Comparison of ENCODE assay signal across 1 cellular context in the genomic region with DNA sequence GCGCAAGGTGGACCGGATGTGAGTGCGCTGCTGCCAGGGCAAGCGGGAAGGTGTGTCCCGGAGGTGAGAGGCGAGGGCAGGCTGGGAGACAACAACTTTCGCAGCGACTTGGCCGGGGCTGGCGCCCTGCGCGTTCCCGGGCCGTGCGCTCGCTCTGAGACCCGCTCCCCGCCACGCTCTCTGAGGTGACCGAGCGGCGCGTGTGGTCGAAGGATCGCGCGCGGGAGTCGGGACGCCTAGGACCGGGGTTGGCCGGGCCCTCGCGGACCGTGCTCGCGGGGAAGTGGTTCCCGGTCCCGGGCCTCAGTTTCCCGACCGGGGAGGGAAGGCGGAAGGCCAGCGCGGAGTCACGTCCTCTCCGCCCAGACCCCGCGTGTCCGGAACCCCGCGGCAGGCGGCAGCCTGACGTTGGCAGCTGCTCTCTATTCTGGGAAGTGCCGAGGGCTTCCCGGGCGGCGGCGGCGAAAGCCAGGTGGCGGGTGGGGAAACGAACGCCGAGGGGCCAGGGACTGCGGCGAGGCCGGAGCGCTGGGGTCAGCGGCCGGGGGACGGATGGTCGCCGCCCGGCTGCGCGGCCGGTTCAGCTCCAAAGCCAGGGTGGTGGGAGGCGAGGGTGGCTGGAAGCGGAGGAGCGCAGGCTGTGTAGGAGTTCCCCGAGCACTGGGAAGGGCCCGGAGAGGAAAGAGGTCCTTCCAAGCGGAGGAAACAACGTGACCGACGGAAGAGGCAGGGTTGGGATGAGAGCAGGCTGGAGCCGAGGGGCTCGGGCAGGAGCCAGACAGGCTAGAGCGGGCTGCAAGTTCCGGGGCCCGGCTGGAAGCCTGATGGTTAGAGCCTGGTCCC.
TF ChIP-seq lines count a peak whose summit lies in the region.

No MANE protein-coding gene starts in this region.

TF ChIP-seq in HepG2, 621 proteins besides CTCF, POLR2A, EP300 and RAD21 (continued from another document and continues in another):
- TF ChIP-seq, protein P1, sequence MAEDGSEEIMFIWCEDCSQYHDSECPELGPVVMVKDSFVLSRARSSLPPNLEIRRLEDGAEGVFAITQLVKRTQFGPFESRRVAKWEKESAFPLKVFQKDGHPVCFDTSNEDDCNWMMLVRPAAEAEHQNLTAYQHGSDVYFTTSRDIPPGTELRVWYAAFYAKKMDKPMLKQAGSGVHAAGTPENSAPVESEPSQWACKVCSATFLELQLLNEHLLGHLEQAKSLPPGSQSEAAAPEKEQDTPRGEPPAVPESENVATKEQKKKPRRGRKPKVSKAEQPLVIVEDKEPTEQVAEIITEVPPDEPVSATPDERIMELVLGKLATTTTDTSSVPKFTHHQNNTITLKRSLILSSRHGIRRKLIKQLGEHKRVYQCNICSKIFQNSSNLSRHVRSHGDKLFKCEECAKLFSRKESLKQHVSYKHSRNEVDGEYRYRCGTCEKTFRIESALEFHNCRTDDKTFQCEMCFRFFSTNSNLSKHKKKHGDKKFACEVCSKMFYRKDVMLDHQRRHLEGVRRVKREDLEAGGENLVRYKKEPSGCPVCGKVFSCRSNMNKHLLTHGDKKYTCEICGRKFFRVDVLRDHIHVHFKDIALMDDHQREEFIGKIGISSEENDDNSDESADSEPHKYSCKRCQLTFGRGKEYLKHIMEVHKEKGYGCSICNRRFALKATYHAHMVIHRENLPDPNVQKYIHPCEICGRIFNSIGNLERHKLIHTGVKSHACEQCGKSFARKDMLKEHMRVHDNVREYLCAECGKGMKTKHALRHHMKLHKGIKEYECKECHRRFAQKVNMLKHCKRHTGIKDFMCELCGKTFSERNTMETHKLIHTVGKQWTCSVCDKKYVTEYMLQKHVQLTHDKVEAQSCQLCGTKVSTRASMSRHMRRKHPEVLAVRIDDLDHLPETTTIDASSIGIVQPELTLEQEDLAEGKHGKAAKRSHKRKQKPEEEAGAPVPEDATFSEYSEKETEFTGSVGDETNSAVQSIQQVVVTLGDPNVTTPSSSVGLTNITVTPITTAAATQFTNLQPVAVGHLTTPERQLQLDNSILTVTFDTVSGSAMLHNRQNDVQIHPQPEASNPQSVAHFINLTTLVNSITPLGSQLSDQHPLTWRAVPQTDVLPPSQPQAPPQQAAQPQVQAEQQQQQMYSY (CRISPR knock-in tag; IDR thresholded peaks at IDR 0.05): no peak
- TF ChIP-seq ZNF589 (CRISPR knock-in tag; conservative IDR thresholded peaks at IDR 0.05) (no peak), ZNF180 (CRISPR knock-in tag; IDR thresholded peaks at IDR 0.05; ENCODE audit: borderline replicate concordance, low read depth) (no peak), MED13 (CRISPR knock-in tag; IDR thresholded peaks at IDR 0.05) (no peak; the same call in 1 of the 2 replicates), ZNF720 (CRISPR knock-in tag; IDR thresholded peaks at IDR 0.05) (no peak), TBL1XR1 (IDR thresholded peaks at IDR 0.05; ENCODE audit: borderline replicate concordance, low read length, partially characterized antibody) (no peak), ZNF225 (CRISPR knock-in tag; IDR thresholded peaks at IDR 0.05) (peak; percentile 33; the same call in 1 of the 2 replicates), POLR2AphosphoS5 (IDR thresholded peaks at IDR 0.05; ENCODE audit: low read depth, low read length) (no peak), RNF2 (conservative IDR thresholded peaks at IDR 0.05; ENCODE audit: low read depth) (no peak), ZC3H13 (CRISPR knock-in tag; IDR thresholded peaks at IDR 0.05) (peak; percentile 89; the same call in 1 of the 2 replicates), PRPF4 (IDR thresholded peaks at IDR 0.05; ENCODE audit: low read depth, low read length, poor library complexity, severe bottlenecking) (no peak), ZNF101 (CRISPR knock-in tag; IDR thresholded peaks at IDR 0.05; ENCODE audit: borderline replicate concordance, low read depth) (no peak), TP53 (CRISPR knock-in tag; conservative IDR thresholded peaks at IDR 0.05) (no peak), ZNF207 (IDR thresholded peaks at IDR 0.05; ENCODE audit: borderline replicate concordance) (no peak), TCF12 (IDR thresholded peaks at IDR 0.05) (no peak), TCF12 (CRISPR knock-in tag; IDR thresholded peaks at IDR 0.05) (no peak), NONO (IDR thresholded peaks at IDR 0.05) (no peak), NONO (CRISPR knock-in tag; conservative IDR thresholded peaks at IDR 0.05) (peak; percentile 29; the same call in 1 of the 2 replicates), ZNF749 (CRISPR knock-in tag; IDR thresholded peaks at IDR 0.05; ENCODE audit: borderline replicate concordance) (peak; percentile 81; the same call in 1 of the 2 replicates), HDAC2 (CRISPR knock-in tag; IDR thresholded peaks at IDR 0.05) (no peak; the same call in 1 of the 2 replicates), ZMYM4 (CRISPR knock-in tag; IDR thresholded peaks at IDR 0.05) (peak; percentile 35; the same call in 1 of the 2 replicates), ZFP90 (CRISPR knock-in tag; IDR thresholded peaks at IDR 0.05; ENCODE audit: borderline replicate concordance) (no peak), MXI1 (IDR thresholded peaks at IDR 0.05; ENCODE audit: borderline replicate concordance, low read depth, low read length) (no peak), ZNF766 (CRISPR knock-in tag; IDR thresholded peaks at IDR 0.05; ENCODE audit: borderline replicate concordance) (no peak), MAFG (CRISPR knock-in tag; IDR thresholded peaks at IDR 0.05) (no peak), MTF1 (CRISPR knock-in tag; IDR thresholded peaks at IDR 0.05) (no peak; the same call in 1 of the 2 replicates), NFYB (CRISPR knock-in tag; IDR thresholded peaks at IDR 0.05) (no peak), NR2F2 (IDR thresholded peaks at IDR 0.05; ENCODE audit: borderline replicate concordance, low read depth) (no peak), IKZF4 (CRISPR knock-in tag; IDR thresholded peaks at IDR 0.05; ENCODE audit: borderline replicate concordance, low read depth, not compliant biosample characterization) (no peak), ZNF224 (CRISPR knock-in tag; IDR thresholded peaks at IDR 0.05) (no peak), GATAD1 (CRISPR knock-in tag; IDR thresholded peaks at IDR 0.05) (no peak), ZNF350 (CRISPR knock-in tag; IDR thresholded peaks at IDR 0.05; ENCODE audit: borderline replicate concordance, low read depth) (no peak), ELF3 (CRISPR knock-in tag; IDR thresholded peaks at IDR 0.05) (peak; percentile 19; the same call in 1 of the 2 replicates), ZNF292 (CRISPR knock-in tag; IDR thresholded peaks at IDR 0.05; ENCODE audit: borderline replicate concordance, low read depth) (no peak), MED8 (CRISPR knock-in tag; IDR thresholded peaks at IDR 0.05; ENCODE audit: insufficient replicate concordance) (no peak), JUND (CRISPR knock-in tag; IDR thresholded peaks at IDR 0.05) (no peak), ZFYVE20 (CRISPR knock-in tag; IDR thresholded peaks at IDR 0.05; ENCODE audit: borderline replicate concordance, low read depth) (no peak)
- TF ChIP-seq, protein P2, sequence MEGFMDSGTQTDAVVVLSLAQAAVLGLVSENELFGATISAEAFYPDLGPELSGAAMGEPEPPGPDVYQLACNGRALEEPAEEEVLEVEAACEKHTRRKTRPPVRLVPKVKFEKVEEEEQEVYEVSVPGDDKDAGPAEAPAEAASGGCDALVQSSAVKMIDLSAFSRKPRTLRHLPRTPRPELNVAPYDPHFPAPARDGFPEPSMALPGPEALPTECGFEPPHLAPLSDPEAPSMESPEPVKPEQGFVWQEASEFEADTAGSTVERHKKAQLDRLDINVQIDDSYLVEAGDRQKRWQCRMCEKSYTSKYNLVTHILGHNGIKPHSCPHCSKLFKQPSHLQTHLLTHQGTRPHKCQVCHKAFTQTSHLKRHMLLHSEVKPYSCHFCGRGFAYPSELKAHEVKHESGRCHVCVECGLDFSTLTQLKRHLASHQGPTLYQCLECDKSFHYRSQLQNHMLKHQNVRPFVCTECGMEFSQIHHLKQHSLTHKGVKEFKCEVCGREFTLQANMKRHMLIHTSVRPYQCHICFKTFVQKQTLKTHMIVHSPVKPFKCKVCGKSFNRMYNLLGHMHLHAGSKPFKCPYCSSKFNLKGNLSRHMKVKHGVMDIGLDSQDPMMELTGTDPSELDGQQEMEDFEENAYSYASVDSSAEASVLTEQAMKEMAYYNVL (CRISPR knock-in tag; IDR thresholded peaks at IDR 0.05; ENCODE audit: borderline replicate concordance): no peak
- TF ChIP-seq, protein P3, sequence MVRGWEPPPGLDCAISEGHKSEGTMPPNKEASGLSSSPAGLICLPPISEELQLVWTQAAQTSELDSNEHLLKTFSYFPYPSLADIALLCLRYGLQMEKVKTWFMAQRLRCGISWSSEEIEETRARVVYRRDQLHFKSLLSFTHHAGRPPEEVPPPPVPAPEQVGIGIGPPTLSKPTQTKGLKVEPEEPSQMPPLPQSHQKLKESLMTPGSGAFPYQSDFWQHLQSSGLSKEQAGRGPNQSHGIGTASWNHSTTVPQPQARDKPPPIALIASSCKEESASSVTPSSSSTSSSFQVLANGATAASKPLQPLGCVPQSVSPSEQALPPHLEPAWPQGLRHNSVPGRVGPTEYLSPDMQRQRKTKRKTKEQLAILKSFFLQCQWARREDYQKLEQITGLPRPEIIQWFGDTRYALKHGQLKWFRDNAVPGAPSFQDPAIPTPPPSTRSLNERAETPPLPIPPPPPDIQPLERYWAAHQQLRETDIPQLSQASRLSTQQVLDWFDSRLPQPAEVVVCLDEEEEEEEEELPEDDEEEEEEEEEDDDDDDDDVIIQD (CRISPR knock-in tag; IDR thresholded peaks at IDR 0.05; ENCODE audit: low read depth): no peak
- TF ChIP-seq, protein P4, sequence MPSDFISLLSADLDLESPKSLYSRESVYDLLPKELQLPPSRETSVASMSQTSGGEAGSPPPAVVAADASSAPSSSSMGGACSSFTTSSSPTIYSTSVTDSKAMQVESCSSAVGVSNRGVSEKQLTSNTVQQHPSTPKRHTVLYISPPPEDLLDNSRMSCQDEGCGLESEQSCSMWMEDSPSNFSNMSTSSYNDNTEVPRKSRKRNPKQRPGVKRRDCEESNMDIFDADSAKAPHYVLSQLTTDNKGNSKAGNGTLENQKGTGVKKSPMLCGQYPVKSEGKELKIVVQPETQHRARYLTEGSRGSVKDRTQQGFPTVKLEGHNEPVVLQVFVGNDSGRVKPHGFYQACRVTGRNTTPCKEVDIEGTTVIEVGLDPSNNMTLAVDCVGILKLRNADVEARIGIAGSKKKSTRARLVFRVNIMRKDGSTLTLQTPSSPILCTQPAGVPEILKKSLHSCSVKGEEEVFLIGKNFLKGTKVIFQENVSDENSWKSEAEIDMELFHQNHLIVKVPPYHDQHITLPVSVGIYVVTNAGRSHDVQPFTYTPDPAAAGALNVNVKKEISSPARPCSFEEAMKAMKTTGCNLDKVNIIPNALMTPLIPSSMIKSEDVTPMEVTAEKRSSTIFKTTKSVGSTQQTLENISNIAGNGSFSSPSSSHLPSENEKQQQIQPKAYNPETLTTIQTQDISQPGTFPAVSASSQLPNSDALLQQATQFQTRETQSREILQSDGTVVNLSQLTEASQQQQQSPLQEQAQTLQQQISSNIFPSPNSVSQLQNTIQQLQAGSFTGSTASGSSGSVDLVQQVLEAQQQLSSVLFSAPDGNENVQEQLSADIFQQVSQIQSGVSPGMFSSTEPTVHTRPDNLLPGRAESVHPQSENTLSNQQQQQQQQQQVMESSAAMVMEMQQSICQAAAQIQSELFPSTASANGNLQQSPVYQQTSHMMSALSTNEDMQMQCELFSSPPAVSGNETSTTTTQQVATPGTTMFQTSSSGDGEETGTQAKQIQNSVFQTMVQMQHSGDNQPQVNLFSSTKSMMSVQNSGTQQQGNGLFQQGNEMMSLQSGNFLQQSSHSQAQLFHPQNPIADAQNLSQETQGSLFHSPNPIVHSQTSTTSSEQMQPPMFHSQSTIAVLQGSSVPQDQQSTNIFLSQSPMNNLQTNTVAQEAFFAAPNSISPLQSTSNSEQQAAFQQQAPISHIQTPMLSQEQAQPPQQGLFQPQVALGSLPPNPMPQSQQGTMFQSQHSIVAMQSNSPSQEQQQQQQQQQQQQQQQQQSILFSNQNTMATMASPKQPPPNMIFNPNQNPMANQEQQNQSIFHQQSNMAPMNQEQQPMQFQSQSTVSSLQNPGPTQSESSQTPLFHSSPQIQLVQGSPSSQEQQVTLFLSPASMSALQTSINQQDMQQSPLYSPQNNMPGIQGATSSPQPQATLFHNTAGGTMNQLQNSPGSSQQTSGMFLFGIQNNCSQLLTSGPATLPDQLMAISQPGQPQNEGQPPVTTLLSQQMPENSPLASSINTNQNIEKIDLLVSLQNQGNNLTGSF (CRISPR knock-in tag; IDR thresholded peaks at IDR 0.05): no peak
- TF ChIP-seq, protein P5, sequence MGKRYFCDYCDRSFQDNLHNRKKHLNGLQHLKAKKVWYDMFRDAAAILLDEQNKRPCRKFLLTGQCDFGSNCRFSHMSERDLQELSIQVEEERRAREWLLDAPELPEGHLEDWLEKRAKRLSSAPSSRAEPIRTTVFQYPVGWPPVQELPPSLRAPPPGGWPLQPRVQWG (CRISPR knock-in tag; IDR thresholded peaks at IDR 0.05; ENCODE audit: borderline replicate concordance, low read depth): no peak
- TF ChIP-seq, protein P6, sequence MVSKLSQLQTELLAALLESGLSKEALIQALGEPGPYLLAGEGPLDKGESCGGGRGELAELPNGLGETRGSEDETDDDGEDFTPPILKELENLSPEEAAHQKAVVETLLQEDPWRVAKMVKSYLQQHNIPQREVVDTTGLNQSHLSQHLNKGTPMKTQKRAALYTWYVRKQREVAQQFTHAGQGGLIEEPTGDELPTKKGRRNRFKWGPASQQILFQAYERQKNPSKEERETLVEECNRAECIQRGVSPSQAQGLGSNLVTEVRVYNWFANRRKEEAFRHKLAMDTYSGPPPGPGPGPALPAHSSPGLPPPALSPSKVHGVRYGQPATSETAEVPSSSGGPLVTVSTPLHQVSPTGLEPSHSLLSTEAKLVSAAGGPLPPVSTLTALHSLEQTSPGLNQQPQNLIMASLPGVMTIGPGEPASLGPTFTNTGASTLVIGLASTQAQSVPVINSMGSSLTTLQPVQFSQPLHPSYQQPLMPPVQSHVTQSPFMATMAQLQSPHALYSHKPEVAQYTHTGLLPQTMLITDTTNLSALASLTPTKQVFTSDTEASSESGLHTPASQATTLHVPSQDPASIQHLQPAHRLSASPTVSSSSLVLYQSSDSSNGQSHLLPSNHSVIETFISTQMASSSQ (IDR thresholded peaks at IDR 0.05; ENCODE audit: low read depth): no peak
- TF ChIP-seq, protein P6 (CRISPR knock-in tag; IDR thresholded peaks at IDR 0.05; ENCODE audit: borderline replicate concordance): no peak
- TF ChIP-seq, protein P7, sequence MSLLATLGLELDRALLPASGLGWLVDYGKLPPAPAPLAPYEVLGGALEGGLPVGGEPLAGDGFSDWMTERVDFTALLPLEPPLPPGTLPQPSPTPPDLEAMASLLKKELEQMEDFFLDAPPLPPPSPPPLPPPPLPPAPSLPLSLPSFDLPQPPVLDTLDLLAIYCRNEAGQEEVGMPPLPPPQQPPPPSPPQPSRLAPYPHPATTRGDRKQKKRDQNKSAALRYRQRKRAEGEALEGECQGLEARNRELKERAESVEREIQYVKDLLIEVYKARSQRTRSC (CRISPR knock-in tag; IDR thresholded peaks at IDR 0.05; ENCODE audit: low read depth): peak; percentile 52; the same call in 1 of the 2 replicates
